1 cellular context compared by ENCODE assay signal in the genomic region with DNA sequence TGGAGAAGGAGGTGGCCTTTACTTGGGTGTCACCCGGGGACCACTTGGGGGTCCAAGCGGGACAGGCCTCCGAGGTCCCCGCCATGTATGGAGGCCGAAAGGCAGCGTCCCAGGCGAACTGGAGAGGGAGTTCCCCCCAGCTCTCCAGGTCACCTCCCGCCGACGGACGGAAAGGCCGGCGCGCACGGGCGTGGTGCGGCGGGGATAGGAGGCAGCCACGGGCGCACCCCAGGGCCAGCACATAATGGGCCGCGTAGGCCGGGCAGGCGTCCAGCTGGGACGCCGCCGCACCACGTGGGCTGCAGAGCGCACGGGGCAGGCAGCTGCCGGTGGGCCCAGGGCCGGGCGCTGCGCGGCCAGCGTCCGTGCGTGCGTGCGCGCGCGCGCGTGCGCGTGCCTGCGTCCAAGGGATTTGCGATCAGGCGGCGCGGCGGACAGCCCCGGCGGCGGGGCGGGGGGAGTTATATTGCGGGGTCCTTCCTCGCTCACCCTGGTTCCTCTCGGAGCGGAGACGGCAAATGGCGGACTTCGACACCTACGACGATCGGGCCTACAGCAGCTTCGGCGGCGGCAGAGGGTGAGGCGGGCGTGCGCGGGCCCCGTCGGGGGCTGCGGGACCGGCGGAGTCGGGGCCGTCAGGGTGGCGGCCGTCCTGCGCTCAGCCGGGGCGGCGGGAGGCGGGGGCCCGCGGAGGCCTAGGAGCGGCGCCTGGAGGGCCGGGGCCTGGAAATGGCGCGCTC.
A peak's percentile ranks its signal among the peaks of the same experiment; 100 is the strongest.
TF ChIP-seq lines count a peak whose summit lies in the region.

A gene (plus strand): TSS at position 491 of the 740 bp plus-strand sequence. CDS start 28 bp downstream, at position 519.

TF ChIP-seq in GM12878, 131 proteins besides CTCF, POLR2A, EP300 and RAD21 (continued from another document):
- TF ChIP-seq, protein P1, sequence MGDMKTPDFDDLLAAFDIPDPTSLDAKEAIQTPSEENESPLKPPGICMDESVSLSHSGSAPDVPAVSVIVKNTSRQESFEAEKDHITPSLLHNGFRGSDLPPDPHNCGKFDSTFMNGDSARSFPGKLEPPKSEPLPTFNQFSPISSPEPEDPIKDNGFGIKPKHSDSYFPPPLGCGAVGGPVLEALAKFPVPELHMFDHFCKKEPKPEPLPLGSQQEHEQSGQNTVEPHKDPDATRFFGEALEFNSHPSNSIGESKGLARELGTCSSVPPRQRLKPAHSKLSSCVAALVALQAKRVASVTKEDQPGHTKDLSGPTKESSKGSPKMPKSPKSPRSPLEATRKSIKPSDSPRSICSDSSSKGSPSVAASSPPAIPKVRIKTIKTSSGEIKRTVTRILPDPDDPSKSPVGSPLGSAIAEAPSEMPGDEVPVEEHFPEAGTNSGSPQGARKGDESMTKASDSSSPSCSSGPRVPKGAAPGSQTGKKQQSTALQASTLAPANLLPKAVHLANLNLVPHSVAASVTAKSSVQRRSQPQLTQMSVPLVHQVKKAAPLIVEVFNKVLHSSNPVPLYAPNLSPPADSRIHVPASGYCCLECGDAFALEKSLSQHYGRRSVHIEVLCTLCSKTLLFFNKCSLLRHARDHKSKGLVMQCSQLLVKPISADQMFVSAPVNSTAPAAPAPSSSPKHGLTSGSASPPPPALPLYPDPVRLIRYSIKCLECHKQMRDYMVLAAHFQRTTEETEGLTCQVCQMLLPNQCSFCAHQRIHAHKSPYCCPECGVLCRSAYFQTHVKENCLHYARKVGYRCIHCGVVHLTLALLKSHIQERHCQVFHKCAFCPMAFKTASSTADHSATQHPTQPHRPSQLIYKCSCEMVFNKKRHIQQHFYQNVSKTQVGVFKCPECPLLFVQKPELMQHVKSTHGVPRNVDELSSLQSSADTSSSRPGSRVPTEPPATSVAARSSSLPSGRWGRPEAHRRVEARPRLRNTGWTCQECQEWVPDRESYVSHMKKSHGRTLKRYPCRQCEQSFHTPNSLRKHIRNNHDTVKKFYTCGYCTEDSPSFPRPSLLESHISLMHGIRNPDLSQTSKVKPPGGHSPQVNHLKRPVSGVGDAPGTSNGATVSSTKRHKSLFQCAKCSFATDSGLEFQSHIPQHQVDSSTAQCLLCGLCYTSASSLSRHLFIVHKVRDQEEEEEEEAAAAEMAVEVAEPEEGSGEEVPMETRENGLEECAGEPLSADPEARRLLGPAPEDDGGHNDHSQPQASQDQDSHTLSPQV (IDR thresholded peaks at IDR 0.05), result peak; percentile 31; the same call in 1 of the 2 replicates
- TF ChIP-seq, protein P2, sequence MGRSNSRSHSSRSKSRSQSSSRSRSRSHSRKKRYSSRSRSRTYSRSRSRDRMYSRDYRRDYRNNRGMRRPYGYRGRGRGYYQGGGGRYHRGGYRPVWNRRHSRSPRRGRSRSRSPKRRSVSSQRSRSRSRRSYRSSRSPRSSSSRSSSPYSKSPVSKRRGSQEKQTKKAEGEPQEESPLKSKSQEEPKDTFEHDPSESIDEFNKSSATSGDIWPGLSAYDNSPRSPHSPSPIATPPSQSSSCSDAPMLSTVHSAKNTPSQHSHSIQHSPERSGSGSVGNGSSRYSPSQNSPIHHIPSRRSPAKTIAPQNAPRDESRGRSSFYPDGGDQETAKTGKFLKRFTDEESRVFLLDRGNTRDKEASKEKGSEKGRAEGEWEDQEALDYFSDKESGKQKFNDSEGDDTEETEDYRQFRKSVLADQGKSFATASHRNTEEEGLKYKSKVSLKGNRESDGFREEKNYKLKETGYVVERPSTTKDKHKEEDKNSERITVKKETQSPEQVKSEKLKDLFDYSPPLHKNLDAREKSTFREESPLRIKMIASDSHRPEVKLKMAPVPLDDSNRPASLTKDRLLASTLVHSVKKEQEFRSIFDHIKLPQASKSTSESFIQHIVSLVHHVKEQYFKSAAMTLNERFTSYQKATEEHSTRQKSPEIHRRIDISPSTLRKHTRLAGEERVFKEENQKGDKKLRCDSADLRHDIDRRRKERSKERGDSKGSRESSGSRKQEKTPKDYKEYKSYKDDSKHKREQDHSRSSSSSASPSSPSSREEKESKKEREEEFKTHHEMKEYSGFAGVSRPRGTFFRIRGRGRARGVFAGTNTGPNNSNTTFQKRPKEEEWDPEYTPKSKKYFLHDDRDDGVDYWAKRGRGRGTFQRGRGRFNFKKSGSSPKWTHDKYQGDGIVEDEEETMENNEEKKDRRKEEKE (IDR thresholded peaks at IDR 0.05), result peak; percentile 44; the same call in 1 of the 2 replicates
- TF ChIP-seq HDGF (IDR thresholded peaks at IDR 0.05), result no peak
- TF ChIP-seq RB1 (IDR thresholded peaks at IDR 0.05; ENCODE audit: borderline replicate concordance), result peak; percentile 64
- TF ChIP-seq TAF1 (IDR thresholded peaks at IDR 0.05; ENCODE audit: borderline replicate concordance, low read depth, low read length), result peak; percentile 84; the same call in 1 of the 2 replicates
- TF ChIP-seq POLR2AphosphoS5 (IDR thresholded peaks at IDR 0.05; ENCODE audit: low read length), result peak; percentile 93
- TF ChIP-seq, protein P3, sequence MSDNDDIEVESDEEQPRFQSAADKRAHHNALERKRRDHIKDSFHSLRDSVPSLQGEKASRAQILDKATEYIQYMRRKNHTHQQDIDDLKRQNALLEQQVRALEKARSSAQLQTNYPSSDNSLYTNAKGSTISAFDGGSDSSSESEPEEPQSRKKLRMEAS (IDR thresholded peaks at IDR 0.05; ENCODE audit: low read depth, low read length), result peak; percentile 89
- peak; percentile 51 for TF ChIP-seq HCFC1 (IDR thresholded peaks at IDR 0.05; ENCODE audit: low read length)
- TF ChIP-seq, protein P4, sequence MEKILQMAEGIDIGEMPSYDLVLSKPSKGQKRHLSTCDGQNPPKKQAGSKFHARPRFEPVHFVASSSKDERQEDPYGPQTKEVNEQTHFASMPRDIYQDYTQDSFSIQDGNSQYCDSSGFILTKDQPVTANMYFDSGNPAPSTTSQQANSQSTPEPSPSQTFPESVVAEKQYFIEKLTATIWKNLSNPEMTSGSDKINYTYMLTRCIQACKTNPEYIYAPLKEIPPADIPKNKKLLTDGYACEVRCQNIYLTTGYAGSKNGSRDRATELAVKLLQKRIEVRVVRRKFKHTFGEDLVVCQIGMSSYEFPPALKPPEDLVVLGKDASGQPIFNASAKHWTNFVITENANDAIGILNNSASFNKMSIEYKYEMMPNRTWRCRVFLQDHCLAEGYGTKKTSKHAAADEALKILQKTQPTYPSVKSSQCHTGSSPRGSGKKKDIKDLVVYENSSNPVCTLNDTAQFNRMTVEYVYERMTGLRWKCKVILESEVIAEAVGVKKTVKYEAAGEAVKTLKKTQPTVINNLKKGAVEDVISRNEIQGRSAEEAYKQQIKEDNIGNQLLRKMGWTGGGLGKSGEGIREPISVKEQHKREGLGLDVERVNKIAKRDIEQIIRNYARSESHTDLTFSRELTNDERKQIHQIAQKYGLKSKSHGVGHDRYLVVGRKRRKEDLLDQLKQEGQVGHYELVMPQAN (conservative IDR thresholded peaks at IDR 0.05), result peak; percentile 94
- TF ChIP-seq SPI1 (IDR thresholded peaks at IDR 0.05; ENCODE audit: borderline replicate concordance, insufficient read depth, low read depth, low read length), result peak; percentile 27; the same call in 1 of the 2 replicates
- TF ChIP-seq, protein P5, sequence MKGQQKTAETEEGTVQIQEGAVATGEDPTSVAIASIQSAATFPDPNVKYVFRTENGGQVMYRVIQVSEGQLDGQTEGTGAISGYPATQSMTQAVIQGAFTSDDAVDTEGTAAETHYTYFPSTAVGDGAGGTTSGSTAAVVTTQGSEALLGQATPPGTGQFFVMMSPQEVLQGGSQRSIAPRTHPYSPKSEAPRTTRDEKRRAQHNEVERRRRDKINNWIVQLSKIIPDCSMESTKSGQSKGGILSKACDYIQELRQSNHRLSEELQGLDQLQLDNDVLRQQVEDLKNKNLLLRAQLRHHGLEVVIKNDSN (IDR thresholded peaks at IDR 0.05; ENCODE audit: borderline replicate concordance, extremely low read length, insufficient read depth, low read depth, low read length), result peak; percentile 91
- no peak for TF ChIP-seq MEF2A (IDR thresholded peaks at IDR 0.05; ENCODE audit: insufficient read depth, low read depth, low read length)
